Comparison of ENCODE assay signal across 9 cellular contexts in genomic region chr7:86939197-86939814, GRCh38.
A peak's percentile ranks its signal among the peaks of the same experiment; 100 is the strongest.
DNase-seq lines count a peak whose midpoint lies in the region; ATAC-seq lines count a peak whose summit lies in the region.
"Had no signal": no experiment of that assay in that cellular context is flagged by ENCODE, and none has a peak within 500 bp of the region (broad histone marks: within the 10 kb centered on the region; RNA-seq: fewer than 3 reads in every experiment).

No MANE protein-coding gene starts in this region.

- H3K27ac Mint-ChIP-seq in activated T-helper 17 cell treated with anti-CD3 and anti-CD28 coated beads, Interleukin-2, amount 50 U/mL, for 72 hours, result no peak overlapping the region
- H3K27ac Mint-ChIP-seq: activated naive CD8-positive, alpha-beta T cell had no signal

- H3K36me3 Mint-ChIP-seq in activated T-helper 17 cell treated with anti-CD3 and anti-CD28 coated beads, Interleukin-2, amount 50 U/mL, for 72 hours (ENCODE audit: low read depth), result no peaks in the 10 kb centered on the region
- H3K36me3 Mint-ChIP-seq: activated naive CD8-positive, alpha-beta T cell had no signal

- H3K4me3 Mint-ChIP-seq in activated T-helper 17 cell treated with anti-CD3 and anti-CD28 coated beads, Interleukin-2, amount 50 U/mL, for 72 hours, result no peak overlapping the region
- H3K4me3 Mint-ChIP-seq: activated naive CD8-positive, alpha-beta T cell had no signal

- H3K9me3 Mint-ChIP-seq in activated T-helper 17 cell treated with anti-CD3 and anti-CD28 coated beads, Interleukin-2, amount 50 U/mL, for 72 hours, result no peaks in the 10 kb centered on the region

- ATAC-seq in GM18909 (IDR thresholded peaks at IDR 0.05; ENCODE audit: poor library complexity, unreplicated experiment) (peak; percentile 86), HG03378 (IDR thresholded peaks at IDR 0.05; ENCODE audit: unreplicated experiment) (peak; percentile 94), GM21737 (IDR thresholded peaks at IDR 0.05; ENCODE audit: unreplicated experiment) (no peak)
- peak; percentile 37 for ATAC-seq in activated T-helper 17 cell treated with anti-CD3 and anti-CD28 coated beads, Interleukin-2, amount 50 U/mL, for 72 hours (replicated peaks)

- peak; percentile 42 for DNase-seq in D341Med (ENCODE audit: low spot score)
- DNase-seq in NCI-H526 treated with DMSO at 0.1 percent for 48 hours (lab: John Stamatoyannopoulos, UW), result peak; percentile 62
- DNase-seq in glomerular visceral epithelial cell (ENCODE audit: extremely low spot score), result peak; percentile 56
- peak; percentile 50 for DNase-seq in retina

- no peaks in the 10 kb centered on the region for H3K4me1 Mint-ChIP-seq in activated T-helper 17 cell treated with anti-CD3 and anti-CD28 coated beads, Interleukin-2, amount 50 U/mL, for 72 hours

- H3K27me3 Mint-ChIP-seq in activated T-helper 17 cell treated with anti-CD3 and anti-CD28 coated beads, Interleukin-2, amount 50 U/mL, for 72 hours, result no peaks in the 10 kb centered on the region
